In genomic region chr15:40382580-40383456, GRCh38 we compare ENCODE assay signal across 8 cellular contexts.
DNase-seq lines count a peak whose midpoint lies in the region; ATAC-seq, FAIRE-seq and TF ChIP-seq lines count a peak whose summit lies in the region.

A gene with protein sequence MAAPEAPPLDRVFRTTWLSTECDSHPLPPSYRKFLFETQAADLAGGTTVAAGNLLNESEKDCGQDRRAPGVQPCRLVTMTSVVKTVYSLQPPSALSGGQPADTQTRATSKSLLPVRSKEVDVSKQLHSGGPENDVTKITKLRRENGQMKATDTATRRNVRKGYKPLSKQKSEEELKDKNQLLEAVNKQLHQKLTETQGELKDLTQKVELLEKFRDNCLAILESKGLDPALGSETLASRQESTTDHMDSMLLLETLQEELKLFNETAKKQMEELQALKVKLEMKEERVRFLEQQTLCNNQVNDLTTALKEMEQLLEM (plus strand): TSS chr15:40382721. CDS start chr15:40382836, 115 bp downstream.

- no peaks in the 10 kb centered on the region for H3K27me3 Mint-ChIP-seq in central memory CD8-positive, alpha-beta T cell

- peak within 1 kb of the TSS; percentile 89 for H3K27ac Mint-ChIP-seq in central memory CD8-positive, alpha-beta T cell (ENCODE audit: low read depth)

- no peaks in the 10 kb centered on the region for H3K9me3 Mint-ChIP-seq in central memory CD8-positive, alpha-beta T cell

- TF ChIP-seq CTCF in AG09319 (IDR thresholded peaks at IDR 0.05; ENCODE audit: low read depth, low read length), result no peak

- peak; percentile 88 for FAIRE-seq in islet of Langerhans (lab: Jason Lieb, UNC)

- peak within 1 kb of the TSS; percentile 93 for H3K4me3 Mint-ChIP-seq in central memory CD8-positive, alpha-beta T cell

- ATAC-seq in GM19035 (IDR thresholded peaks at IDR 0.05; ENCODE audit: unreplicated experiment) (peak; percentile 96), HG03342 (IDR thresholded peaks at IDR 0.05; ENCODE audit: unreplicated experiment) (peak; percentile 85)
- ATAC-seq in central memory CD8-positive, alpha-beta T cell (replicated peaks; ENCODE audit: extremely low read depth, poor library complexity, severe bottlenecking), result peak; percentile 97

- peaks cover 14% of the 10 kb centered on the region for H3K4me1 Mint-ChIP-seq in central memory CD8-positive, alpha-beta T cell

- H3K36me3 Mint-ChIP-seq in central memory CD8-positive, alpha-beta T cell (ENCODE audit: insufficient read depth), result peaks cover 4% of the 10 kb centered on the region

- DNase-seq in AG09319 (ENCODE audit: extremely low read depth, low read depth), result peak; percentile 83
- peak; percentile 88 to 92 for DNase-seq in NCI-H446 (lab: John Stamatoyannopoulos, UW)
- peak; percentile 83 to 90 (median 85) for DNase-seq in activated CD4-positive, CD25-positive, alpha-beta regulatory T cell (lab: John Stamatoyannopoulos, UW)
- peak; percentile 87 to 88 for DNase-seq in central memory CD8-positive, alpha-beta T cell (ENCODE audit: low spot score in 2 of 2)
- peak; percentile 89 for DNase-seq in stimulated activated CD4-positive, alpha-beta T cell treated with anti-CD3 and anti-CD28 coated beads, Interleukin-12 subunit alpha, Interleukin-12 subunit beta, amount 100 ng/mL, for 4 hours

Comparison
In these comparisons a context has a peak if more than half of its experiments do, and no peak if none do; other contexts are left out.
1. Peak in every context shown above with its lines: DNase-seq and ATAC-seq.